ENCODE assay signal across 8 cellular contexts in the genomic region with DNA sequence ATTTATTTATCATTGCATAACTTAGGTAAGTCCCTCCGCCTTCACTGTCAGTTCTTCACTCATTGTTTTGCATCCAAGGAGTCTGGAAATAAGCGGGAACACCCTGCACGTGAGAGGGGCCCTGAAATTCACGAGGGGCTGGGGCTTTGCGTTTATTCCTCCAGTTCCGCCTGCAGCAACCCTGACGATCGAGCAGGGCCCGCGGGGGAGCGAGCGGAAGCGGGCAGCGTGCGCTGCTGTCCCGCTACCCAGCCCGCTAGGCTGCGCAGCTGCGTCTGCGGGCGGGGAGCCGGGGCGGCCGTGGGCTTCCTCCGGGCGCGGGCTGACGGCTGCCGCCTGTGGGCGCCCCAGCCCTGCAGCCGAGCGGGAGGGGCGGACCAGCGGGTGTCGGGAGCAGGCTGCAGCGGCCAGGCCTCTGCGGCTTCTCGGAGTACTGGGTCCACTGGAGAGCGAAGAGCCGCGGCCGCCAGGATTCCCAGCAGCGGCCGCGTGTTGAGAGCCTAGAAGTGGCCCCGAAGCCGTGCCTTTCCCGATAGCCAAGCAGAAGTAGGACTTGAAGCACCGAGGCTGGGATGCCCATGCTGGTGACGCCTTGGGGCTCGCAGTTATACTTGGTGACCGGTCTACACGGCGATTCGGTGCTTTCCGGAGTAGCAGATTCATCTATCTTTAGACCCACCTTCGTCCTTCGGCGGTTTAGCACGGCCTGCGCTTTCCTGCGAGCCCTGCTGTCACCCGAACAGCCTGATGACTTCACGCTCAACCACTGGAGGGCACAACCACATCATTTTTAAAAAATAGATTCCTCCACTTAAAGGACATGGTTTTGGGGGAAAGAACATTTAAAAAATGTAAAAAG. TPM values are rescaled to one million over a fixed set of nuclear protein-coding genes. Genes with fewer than 3 reads are reported as not detected.
DNase-seq lines count a peak whose midpoint lies in the region; ATAC-seq and TF ChIP-seq lines count a peak whose summit lies in the region.

No MANE protein-coding gene starts in this region.

- peak overlapping the region; percentile 67 for H3K4me3 ChIP-seq in coronary artery

- peak; percentile 87 for ATAC-seq in GM18517 (IDR thresholded peaks at IDR 0.05; ENCODE audit: unreplicated experiment)
- ATAC-seq in HG03045 (IDR thresholded peaks at IDR 0.05; ENCODE audit: unreplicated experiment) = peak; percentile 82
- ATAC-seq in left lobe of liver = peak; percentile 93

- peak; percentile 22 for TF ChIP-seq CTCF in coronary artery (IDR thresholded peaks at IDR 0.05)

- DNase-seq in A172 (ENCODE audit: low spot score) = peak; percentile 75
- DNase-seq in NCI-H226 = peak; percentile 38
- peak; percentile 71 for DNase-seq in activated CD4-positive, alpha-beta T cell treated with anti-CD3 and anti-CD28 coated beads for 48 hours
- peak; percentile 79 for DNase-seq in coronary artery (ENCODE audit: low spot score)
- DNase-seq in left lobe of liver (ENCODE audit: low spot score) = peak; percentile 60
- peak; percentile 42 to 52 for DNase-seq in stimulated activated CD4-positive, alpha-beta T cell treated with anti-CD3 and anti-CD28 coated beads, Interleukin-2, amount 100 ng/mL, for 48 hours

- peak overlapping the region; percentile 79 to 87 for H3K27ac ChIP-seq in coronary artery

RNA-seq across cellular contexts. Expression of gene SACS, which starts 32.9 kb away (rescaled TPM):
- 36.2 and 49.7 TPM in 2 replicates for total RNA-seq in A172 (2014; rRNA removed; shearing (Covaris generic))
- total RNA-seq in left lobe of liver = 2.0 TPM

Comparison
In these comparisons a context has a peak if more than half of its experiments do, and no peak if none do; other contexts are left out.
1. Peak in every context shown above with its lines: DNase-seq, ATAC-seq, H3K4me3 ChIP-seq and H3K27ac ChIP-seq.
2. RNA of gene SACS, which starts 32.9 kb away (total RNA-seq): 36.2 to 49.7 TPM in A172; 2.0 TPM in left lobe of liver (single experiment); every median in the first group is over 10 times any median in the second.